Comparison of ENCODE assay signal across 8 cellular contexts in the genomic region with DNA sequence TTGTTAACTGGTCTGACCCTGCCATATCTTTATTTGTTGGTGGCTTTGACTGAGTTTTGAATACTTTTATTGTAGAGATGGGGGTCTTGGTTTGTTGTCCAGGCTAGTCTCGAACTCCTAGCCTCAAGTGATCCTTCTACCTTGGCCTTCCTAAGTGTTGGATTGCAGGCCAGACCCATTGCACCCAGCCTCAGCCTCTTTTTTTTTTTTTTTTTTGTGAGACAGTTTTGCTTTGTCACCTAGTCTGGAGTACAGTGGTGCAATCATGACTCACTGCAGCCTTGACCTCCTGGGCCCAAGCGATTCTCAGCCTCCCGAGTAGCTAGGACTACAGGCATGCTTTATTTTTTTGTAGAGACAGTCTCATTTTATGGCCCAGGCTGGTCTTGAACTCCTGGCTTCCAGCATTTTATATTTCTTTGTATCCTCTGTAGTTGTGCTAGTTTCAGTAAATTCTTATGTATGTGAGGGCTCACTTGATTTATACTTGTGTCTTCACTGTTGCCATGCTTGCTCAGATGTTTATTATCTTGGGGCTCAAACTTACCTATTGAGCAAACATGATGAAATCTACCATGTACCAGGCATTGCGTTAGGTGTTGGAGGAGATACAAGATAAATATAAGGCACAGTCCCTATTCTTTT. TPM values are rescaled to one million over a fixed set of nuclear protein-coding genes. Genes with fewer than 3 reads are reported as not detected.
A peak's percentile ranks its signal among the peaks of the same experiment; 100 is the strongest.
DNase-seq lines count a peak whose midpoint lies in the region.

No MANE protein-coding gene starts in this region.

- H3K27ac Mint-ChIP-seq in activated T-cell treated with anti-CD3 and anti-CD28 coated beads, Interleukin-2, amount 50 U/mL, for 24 hours = peak overlapping the region; percentile 88
- peak overlapping the region; percentile 70 for H3K27ac Mint-ChIP-seq in activated naive CD8-positive, alpha-beta T cell treated with anti-CD3 and anti-CD28 coated beads for 36 hours
- H3K27ac Mint-ChIP-seq in activated naive CD4-positive, alpha-beta T cell treated with anti-CD3 and anti-CD28 coated beads, Interleukin-2, amount 10 ng/mL, durations not matched to agents 7 days and 5 days = no peak overlapping the region

- H3K9me3 Mint-ChIP-seq in activated T-cell treated with anti-CD3 and anti-CD28 coated beads, Interleukin-2, amount 50 U/mL, for 24 hours = no peaks in the 10 kb centered on the region
- no peaks in the 10 kb centered on the region for H3K9me3 Mint-ChIP-seq in activated naive CD8-positive, alpha-beta T cell treated with anti-CD3 and anti-CD28 coated beads for 36 hours
- no peaks in the 10 kb centered on the region for H3K9me3 Mint-ChIP-seq in activated naive CD4-positive, alpha-beta T cell treated with anti-CD3 and anti-CD28 coated beads, Interleukin-2, amount 10 ng/mL, durations not matched to agents 7 days and 5 days

- peaks cover 67% of the 10 kb centered on the region for H3K36me3 Mint-ChIP-seq in activated T-cell treated with anti-CD3 and anti-CD28 coated beads, Interleukin-2, amount 50 U/mL, for 24 hours (ENCODE audit: low read depth)
- peaks cover 33% of the 10 kb centered on the region for H3K36me3 Mint-ChIP-seq in activated naive CD8-positive, alpha-beta T cell treated with anti-CD3 and anti-CD28 coated beads for 36 hours
- peaks cover 23% of the 10 kb centered on the region for H3K36me3 Mint-ChIP-seq in activated naive CD4-positive, alpha-beta T cell treated with anti-CD3 and anti-CD28 coated beads, Interleukin-2, amount 10 ng/mL, durations not matched to agents 7 days and 5 days

- CTCF ChIA-PET in activated naive CD4-positive, alpha-beta T cell treated with anti-CD3 and anti-CD28 coated beads, Interleukin-2, amount 10 ng/mL, durations not matched to agents 7 days and 5 days (lab: Charles Lee) = no interaction called here

- H3K27me3 Mint-ChIP-seq in activated T-cell treated with anti-CD3 and anti-CD28 coated beads, Interleukin-2, amount 50 U/mL, for 24 hours = no peaks in the 10 kb centered on the region
- H3K27me3 Mint-ChIP-seq in activated naive CD8-positive, alpha-beta T cell treated with anti-CD3 and anti-CD28 coated beads for 36 hours = no peaks in the 10 kb centered on the region
- no peaks in the 10 kb centered on the region for H3K27me3 Mint-ChIP-seq in activated naive CD4-positive, alpha-beta T cell treated with anti-CD3 and anti-CD28 coated beads, Interleukin-2, amount 10 ng/mL, durations not matched to agents 7 days and 5 days

- peaks cover 60% of the 10 kb centered on the region for H3K4me1 Mint-ChIP-seq in activated T-cell treated with anti-CD3 and anti-CD28 coated beads, Interleukin-2, amount 50 U/mL, for 24 hours (ENCODE audit: low read depth)
- H3K4me1 Mint-ChIP-seq in activated naive CD8-positive, alpha-beta T cell treated with anti-CD3 and anti-CD28 coated beads for 36 hours = peaks cover 42% of the 10 kb centered on the region
- H3K4me1 Mint-ChIP-seq in activated naive CD4-positive, alpha-beta T cell treated with anti-CD3 and anti-CD28 coated beads, Interleukin-2, amount 10 ng/mL, durations not matched to agents 7 days and 5 days = peaks cover 9% of the 10 kb centered on the region

- no peak for DNase-seq in activated T-cell treated with anti-CD3 and anti-CD28 coated beads, Interleukin-2, amount 50 U/mL, for 24 hours
- DNase-seq in activated T-cell treated with anti-CD3 and anti-CD28 coated beads, Interleukin-2, amount 50 U/mL, for 1 hour = no peak
- DNase-seq in activated naive CD8-positive, alpha-beta T cell treated with anti-CD3 and anti-CD28 coated beads for 36 hours = no peak
- DNase-seq in islet precursor cell = peak; percentile 82
- peak; percentile 60 for DNase-seq in ureter (ENCODE audit: low spot score)
- no peak for DNase-seq in OCI-M2 (lab: John Stamatoyannopoulos, UW; ENCODE audit: unreplicated experiment)
- DNase-seq in NCI-H1092 treated with DMSO at 0.1 percent for 48 hours (lab: John Stamatoyannopoulos, UW) = no peak
- DNase-seq in activated naive CD4-positive, alpha-beta T cell treated with anti-CD3 and anti-CD28 coated beads, Interleukin-2, amount 10 ng/mL, durations not matched to agents 7 days and 5 days = no peak

- no peak overlapping the region for H3K4me3 Mint-ChIP-seq in activated T-cell treated with anti-CD3 and anti-CD28 coated beads, Interleukin-2, amount 50 U/mL, for 24 hours
- no peak overlapping the region for H3K4me3 Mint-ChIP-seq in activated naive CD8-positive, alpha-beta T cell treated with anti-CD3 and anti-CD28 coated beads for 36 hours
- H3K4me3 Mint-ChIP-seq in activated naive CD4-positive, alpha-beta T cell treated with anti-CD3 and anti-CD28 coated beads, Interleukin-2, amount 10 ng/mL, durations not matched to agents 7 days and 5 days = no peak overlapping the region

RNA-seq across cellular contexts. Expression of a gene that starts 24.1 kb away (rescaled TPM):
- total RNA-seq in activated naive CD8-positive, alpha-beta T cell treated with anti-CD3 and anti-CD28 coated beads for 36 hours = 100 to 1,000 TPM; 159 TPM
- total RNA-seq in ureter = 129 TPM

RNA-seq across cellular contexts. Expression of a gene that starts 57.8 kb away (rescaled TPM):
- 1 to 10 TPM; 9.3 to 9.4 TPM for total RNA-seq in activated naive CD8-positive, alpha-beta T cell treated with anti-CD3 and anti-CD28 coated beads for 36 hours
- 9.5 TPM for total RNA-seq in ureter

Comparison
In these comparisons a context has a peak if more than half of its experiments do, and no peak if none do; other contexts are left out.
1. DNase-seq: peak in islet precursor cell (single experiment) and ureter (single experiment); none in activated T-cell treated with anti-CD3 and anti-CD28 coated beads, Interleukin-2, amount 50 U/mL, for 24 hours (single experiment), activated T-cell treated with anti-CD3 and anti-CD28 coated beads, Interleukin-2, amount 50 U/mL, for 1 hour (single experiment), activated naive CD8-positive, alpha-beta T cell treated with anti-CD3 and anti-CD28 coated beads for 36 hours (single experiment), OCI-M2 (single experiment), NCI-H1092 treated with DMSO at 0.1 percent for 48 hours (single experiment) and activated naive CD4-positive, alpha-beta T cell treated with anti-CD3 and anti-CD28 coated beads, Interleukin-2, amount 10 ng/mL, durations not matched to agents 7 days and 5 days (single experiment).